ENCODE assay signal across 16 cellular contexts in genomic region chr14:94673071-94673470, GRCh38.
DNase-seq lines count a peak whose midpoint lies in the region; ATAC-seq and TF ChIP-seq lines count a peak whose summit lies in the region.
"Had no signal": no experiment of that assay in that cellular context is flagged by ENCODE, and none has a peak within 500 bp of the region (broad histone marks: within the 10 kb centered on the region; RNA-seq: fewer than 3 reads in every experiment).

No MANE protein-coding gene starts in this region.

- no peaks in the 10 kb centered on the region for H3K36me3 ChIP-seq in left ventricle myocardium inferior
- H3K36me3 ChIP-seq in sigmoid colon = no peaks in the 10 kb centered on the region
- H3K36me3 ChIP-seq: BE2C had no signal

- TF ChIP-seq POLR2A in sigmoid colon (IDR thresholded peaks at IDR 0.05) = no peak

- intact Hi-C loops in cardiac septum (cut with DNase I) = no loop called here
- intact Hi-C loops in left ventricle myocardium inferior (cut with micrococcal nuclease) = no loop called here
- intact Hi-C loops in sigmoid colon (cut with DNase I) = no loop called here

- peaks cover 5% of the 10 kb centered on the region for H3K27me3 Mint-ChIP-seq in activated T-cell treated with anti-CD3 and anti-CD28 coated beads, Interleukin-2, amount 50 U/mL, for 72 hours (ENCODE audit: low read depth)

- ATAC-seq in activated T-cell treated with anti-CD3 and anti-CD28 coated beads, Interleukin-2, amount 50 U/mL, for 72 hours (replicated peaks in 1 of 2) = no peak
- ATAC-seq in HG02938 (IDR thresholded peaks at IDR 0.05; ENCODE audit: unreplicated experiment) = no peak
- ATAC-seq: CD8-positive, alpha-beta T cell had no signal

- DNase-seq in cardiac septum (ENCODE audit: low spot score) (peak; percentile 56), left ventricle myocardium inferior (no peak), islet precursor cell (peak; percentile 28), sigmoid colon (peak; percentile 40)
- DNase-seq in activated T-cell treated with anti-CD3 and anti-CD28 coated beads, Interleukin-2, amount 50 U/mL, for 72 hours = no peak
- DNase-seq: BE2C; CD8-positive, alpha-beta T cell; COR-L47; DMS153; DMS79 treated with DMSO at 0.1 percent for 48 hours; EL; GOT3; H9 had no signal

- H3K27ac ChIP-seq in left ventricle myocardium inferior (replicated peaks) = no peak overlapping the region
- no peak overlapping the region for H3K27ac ChIP-seq in sigmoid colon
- H3K27ac ChIP-seq: A549, C4-2B had no signal

- H3K36me3 Mint-ChIP-seq in activated T-cell treated with anti-CD3 and anti-CD28 coated beads, Interleukin-2, amount 50 U/mL, for 72 hours (ENCODE audit: insufficient read depth in 2 of 2) = no peaks in the 10 kb centered on the region
- H3K36me3 Mint-ChIP-seq: CD8-positive, alpha-beta T cell had no signal

- H3K4me1 ChIP-seq in left ventricle myocardium inferior (no peaks in the 10 kb centered on the region), sigmoid colon (no peaks in the 10 kb centered on the region)
- H3K4me1 ChIP-seq: BE2C had no signal

- H3K4me3 Mint-ChIP-seq in activated T-cell treated with anti-CD3 and anti-CD28 coated beads, Interleukin-2, amount 50 U/mL, for 72 hours = no peak overlapping the region
- H3K4me3 Mint-ChIP-seq: CD8-positive, alpha-beta T cell; H9 had no signal

- WGBS in sigmoid colon, 2 donors = 93 to 97% methylated on average over 7 of the region's 7 CpGs

- TF ChIP-seq CTCF in left ventricle myocardium inferior (IDR thresholded peaks at IDR 0.05; ENCODE audit: borderline replicate concordance) = no peak
- TF ChIP-seq CTCF in sigmoid colon (IDR thresholded peaks at IDR 0.05) = no peak

- H3K27me3 ChIP-seq in left ventricle myocardium inferior (ENCODE audit: low read depth) (peaks cover 79% of the 10 kb centered on the region), sigmoid colon (no peaks in the 10 kb centered on the region)
- H3K27me3 ChIP-seq: BE2C had no signal

- H3K4me3 ChIP-seq in left ventricle myocardium inferior (no peak overlapping the region), sigmoid colon (no peak overlapping the region)
- H3K4me3 ChIP-seq: A549 had no signal

- H3K9me3 ChIP-seq in left ventricle myocardium inferior (replicated peaks) = no peaks in the 10 kb centered on the region
- no peaks in the 10 kb centered on the region for H3K9me3 ChIP-seq in sigmoid colon
- H3K9me3 ChIP-seq: A549, BE2C had no signal

- no peaks in the 10 kb centered on the region for H3K4me1 Mint-ChIP-seq in activated T-cell treated with anti-CD3 and anti-CD28 coated beads, Interleukin-2, amount 50 U/mL, for 72 hours (ENCODE audit: low read depth)

- no peak overlapping the region for H3K27ac Mint-ChIP-seq in activated T-cell treated with anti-CD3 and anti-CD28 coated beads, Interleukin-2, amount 50 U/mL, for 72 hours
- H3K27ac Mint-ChIP-seq: CD8-positive, alpha-beta T cell had no signal

- no peak for TF ChIP-seq EP300 in sigmoid colon (IDR thresholded peaks at IDR 0.05)

- no peaks in the 10 kb centered on the region for H3K9me3 Mint-ChIP-seq in activated T-cell treated with anti-CD3 and anti-CD28 coated beads, Interleukin-2, amount 50 U/mL, for 72 hours
- H3K9me3 Mint-ChIP-seq: CD8-positive, alpha-beta T cell had no signal

Comparison
In these comparisons a context has a peak if more than half of its experiments do, and no peak if none do; other contexts are left out.
1. DNase-seq: peak in cardiac septum (single experiment), islet precursor cell (single experiment) and sigmoid colon (single experiment); none in left ventricle myocardium inferior (single experiment) and activated T-cell treated with anti-CD3 and anti-CD28 coated beads, Interleukin-2, amount 50 U/mL, for 72 hours (0 of 2).